ENCODE assay signal across 9 cellular contexts in the genomic region with DNA sequence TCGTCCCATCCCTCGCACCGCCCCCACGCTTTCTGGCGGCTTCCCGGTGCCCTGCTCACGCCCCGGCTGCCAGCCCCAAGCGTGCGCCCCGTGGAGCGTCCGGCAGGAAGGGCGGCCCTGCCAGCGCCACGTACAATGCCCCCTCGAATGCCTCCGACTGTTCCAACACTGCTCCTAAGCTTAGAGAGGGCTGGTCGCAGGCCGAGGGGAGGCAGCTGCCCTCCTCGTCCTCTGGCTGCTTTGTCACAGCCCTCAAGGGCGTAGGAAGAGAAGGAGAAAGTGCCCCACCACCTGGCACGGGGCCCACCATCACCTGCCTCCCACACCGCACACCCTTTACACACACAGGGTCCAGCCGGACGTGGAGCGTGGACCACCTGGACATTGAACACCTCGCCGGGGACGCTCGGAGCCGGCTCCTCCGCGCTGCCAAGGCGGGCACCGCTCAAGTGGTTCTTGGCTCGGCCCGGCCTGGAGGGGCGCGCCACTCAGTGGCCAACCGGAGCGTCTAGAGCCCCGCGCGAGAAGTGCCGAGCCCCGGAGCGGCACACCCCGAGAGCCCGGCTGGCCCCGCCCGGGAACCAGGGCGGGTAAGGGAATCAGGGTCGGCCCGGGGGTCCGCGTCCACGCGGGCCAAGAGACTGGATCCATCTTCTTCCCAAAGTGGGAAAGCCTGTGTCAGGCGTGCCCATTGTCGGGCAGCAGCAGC. TPM values are rescaled to one million over a fixed set of nuclear protein-coding genes. Genes with fewer than 3 reads are reported as not detected.
DNase-seq lines count a peak whose midpoint lies in the region; ATAC-seq and TF ChIP-seq lines count a peak whose summit lies in the region.
"Had no signal": no experiment of that assay in that cellular context is flagged by ENCODE, and none has a peak within 500 bp of the region (broad histone marks: within the 10 kb centered on the region; RNA-seq: fewer than 3 reads in every experiment).

No MANE protein-coding gene starts in this region.

- WGBS in psoas muscle, 3 donors = 0 to 1% (median 1%) methylated on average over 54 to 61 of the region's 61 CpGs

- peaks cover 8% of the 10 kb centered on the region for H3K4me1 ChIP-seq in cardiac muscle cell (ENCODE audit: low read depth)
- H3K4me1 ChIP-seq in psoas muscle = no peaks in the 10 kb centered on the region

- no peaks in the 10 kb centered on the region for H3K36me3 ChIP-seq in cardiac muscle cell
- H3K36me3 ChIP-seq in psoas muscle (ENCODE audit: insufficient read depth in 1 of 2, low read depth in 1 of 2) = no peaks in the 10 kb centered on the region

- peak overlapping the region; percentile 38 for H3K4me3 ChIP-seq in cardiac muscle cell
- H3K4me3 ChIP-seq in psoas muscle = peak overlapping the region; percentile 49

- no peak for ATAC-seq in psoas muscle

- H3K27me3 ChIP-seq in cardiac muscle cell = peaks cover 95% of the 10 kb centered on the region
- H3K27me3 ChIP-seq in psoas muscle (ENCODE audit: insufficient read depth in 3 of 3, low read length in 2 of 3) = peaks cover 3 to 82% (median 17%) of the 10 kb centered on the region in 3 donors

- DNase-seq in NCI-H82 (lab: John Stamatoyannopoulos, UW) = peak; percentile 29
- no peak for DNase-seq in NCI-H82 treated with DMSO at 0.1 percent for 48 hours (lab: John Stamatoyannopoulos, UW; ENCODE audit: unreplicated experiment)
- peak; percentile 52 for DNase-seq in HT1080 (ENCODE audit: low read depth)
- peak; percentile 30 to 47 for DNase-seq in activated T-cell treated with anti-CD3 and anti-CD28 coated beads, Interleukin-2, amount 50 U/mL, for 48 hours
- DNase-seq in cardiac muscle cell (ENCODE audit: low read depth in 1 of 2, low spot score in 1 of 2) = peak; percentile 12 to 41
- DNase-seq in psoas muscle = peak in 1 of 2 donors; percentile 19
- DNase-seq in NCI-H187 treated with DMSO at 0.1 percent for 48 hours (lab: John Stamatoyannopoulos, UW) = no peak
- DNase-seq in GM19240 (ENCODE audit: insufficient read length, low spot score) = no peak

- TF ChIP-seq CTCF in cardiac muscle cell (IDR thresholded peaks at IDR 0.05; ENCODE audit: low read depth, low read length) (no peak), psoas muscle (IDR thresholded peaks at IDR 0.05) (no peak)

- intact Hi-C loops in psoas muscle (cut with DNase I) = no loop called here

- no peak overlapping the region for H3K27ac ChIP-seq in cardiac muscle cell
- no peak overlapping the region for H3K27ac ChIP-seq in psoas muscle
- H3K27ac ChIP-seq: C4-2B had no signal

- H3K9me3 ChIP-seq in cardiac muscle cell (ENCODE audit: low read depth) (no peaks in the 10 kb centered on the region), psoas muscle (no peaks in the 10 kb centered on the region)

RNA-seq across cellular contexts. Expression of a gene that starts 0.8 kb away (rescaled TPM):
- total RNA-seq in HT1080 (2014; rRNA removed; shearing (Covaris generic)) = 42.9 and 51.3 TPM in 2 replicates
- polyA plus RNA-seq in HT1080 (2015; cell fraction: cytosol; rRNA removed) = 47.3 and 53.6 TPM in 2 replicates
- polyA plus RNA-seq in HT1080 (2015; cell fraction: nucleus; rRNA removed) = 84.8 and 87.6 TPM in 2 replicates
- total RNA-seq in cardiac muscle cell (0.04 TPM in 1 of 2 replicates, not detected in the other), psoas muscle (under 1 TPM in 3 of 4 donors, not detected in 1; 0.15 to 0.87 (median 0.54) TPM)
- polyA plus RNA-seq in cardiac muscle cell (not detected in 2 replicates), psoas muscle (under 1 TPM; 0.10 to 0.56 (median 0.17) TPM)

Comparison
In these comparisons a context has a peak if more than half of its experiments do, and no peak if none do; other contexts are left out.
1. DNase-seq: peak in NCI-H82 (single experiment), HT1080 (single experiment), activated T-cell treated with anti-CD3 and anti-CD28 coated beads, Interleukin-2, amount 50 U/mL, for 48 hours (2 of 2) and cardiac muscle cell (2 of 2); none in NCI-H82 treated with DMSO at 0.1 percent for 48 hours (single experiment), NCI-H187 treated with DMSO at 0.1 percent for 48 hours (single experiment) and GM19240 (single experiment).
2. RNA of a gene that starts 0.8 kb away (total RNA-seq): 42.9 to 51.3 TPM in HT1080; 0.15 to 0.87 TPM in psoas muscle and 0.04 TPM in cardiac muscle cell; every median in the first group is over 10 times any median in the second.